Comparison of ENCODE assay signal across 18 cellular contexts in genomic region chr4:102061133-102061532, GRCh38.
DNase-seq lines count a peak whose midpoint lies in the region; ATAC-seq lines count a peak whose summit lies in the region.
"Had no signal": no experiment of that assay in that cellular context is flagged by ENCODE, and none has a peak within 500 bp of the region (broad histone marks: within the 10 kb centered on the region; RNA-seq: fewer than 3 reads in every experiment).

No MANE protein-coding gene starts in this region.

- ATAC-seq in GM18867 (IDR thresholded peaks at IDR 0.05; ENCODE audit: unreplicated experiment): peak; percentile 88
- peak; percentile 87 for ATAC-seq in GM21423 (IDR thresholded peaks at IDR 0.05; ENCODE audit: unreplicated experiment)
- peak; percentile 81 for ATAC-seq in HG03135 (IDR thresholded peaks at IDR 0.05; ENCODE audit: unreplicated experiment)
- ATAC-seq in naive B cell (ENCODE audit: low read depth in 2 of 2): peak; percentile 86 to 94
- no peak for ATAC-seq in activated naive CD4-positive, alpha-beta T cell treated with anti-CD3 and anti-CD28 coated beads, Interleukin-2, amount 50 U/mL, for 72 hours
- ATAC-seq in GM19035 (IDR thresholded peaks at IDR 0.05; ENCODE audit: unreplicated experiment): no peak
- no peak for ATAC-seq in T-cell (replicated peaks in 1 of 4)
- ATAC-seq: activated CD4-positive, CD25-positive, alpha-beta regulatory T cell treated with anti-CD3 and anti-CD28 coated beads, Interleukin-2, amount 50 U/mL, for 24 hours; lower lobe of right lung had no signal

- H3K9me3 Mint-ChIP-seq in naive B cell: no peaks in the 10 kb centered on the region
- no peaks in the 10 kb centered on the region for H3K9me3 Mint-ChIP-seq in activated naive CD4-positive, alpha-beta T cell treated with anti-CD3 and anti-CD28 coated beads, Interleukin-2, amount 50 U/mL, for 72 hours
- H3K9me3 Mint-ChIP-seq in T-cell: no peaks in the 10 kb centered on the region
- H3K9me3 Mint-ChIP-seq: activated naive CD8-positive, alpha-beta T cell treated with anti-CD3 and anti-CD28 coated beads, Interleukin-2, amount 10 ng/mL, durations not matched to agents 7 days and 5 days; neural crest cell had no signal

- POLR2A ChIA-PET in T-cell (lab: Charles Lee): no interaction called here

- CTCF ChIA-PET in T-cell (lab: Charles Lee): no interaction called here

- no peak overlapping the region for H3K4me3 Mint-ChIP-seq in naive B cell
- H3K4me3 Mint-ChIP-seq in T-cell: no peak overlapping the region
- H3K4me3 Mint-ChIP-seq: activated naive CD8-positive, alpha-beta T cell treated with anti-CD3 and anti-CD28 coated beads, Interleukin-2, amount 10 ng/mL, durations not matched to agents 7 days and 5 days; neural crest cell had no signal

- H3K27ac Mint-ChIP-seq in naive B cell (peak overlapping the region in 4 of 6 donors; percentile 69 to 96 (median 92)), T-cell (no peak overlapping the region)
- no peak overlapping the region for H3K27ac Mint-ChIP-seq in activated naive CD4-positive, alpha-beta T cell treated with anti-CD3 and anti-CD28 coated beads, Interleukin-2, amount 50 U/mL, for 72 hours
- H3K27ac Mint-ChIP-seq: activated naive CD8-positive, alpha-beta T cell treated with anti-CD3 and anti-CD28 coated beads, Interleukin-2, amount 10 ng/mL, durations not matched to agents 7 days and 5 days had no signal

- no peaks in the 10 kb centered on the region for H3K27me3 Mint-ChIP-seq in naive B cell
- H3K27me3 Mint-ChIP-seq in T-cell: no peaks in the 10 kb centered on the region

- H3K36me3 Mint-ChIP-seq in naive B cell: peaks cover 24 to 37% of the 10 kb centered on the region in 2 donors
- H3K36me3 Mint-ChIP-seq in activated naive CD4-positive, alpha-beta T cell treated with anti-CD3 and anti-CD28 coated beads, Interleukin-2, amount 50 U/mL, for 72 hours: no peaks in the 10 kb centered on the region
- no peaks in the 10 kb centered on the region for H3K36me3 Mint-ChIP-seq in T-cell
- H3K36me3 Mint-ChIP-seq: activated naive CD8-positive, alpha-beta T cell treated with anti-CD3 and anti-CD28 coated beads, Interleukin-2, amount 10 ng/mL, durations not matched to agents 7 days and 5 days had no signal

- no peak for DNase-seq in naive B cell
- DNase-seq in activated naive CD4-positive, alpha-beta T cell treated with anti-CD3 and anti-CD28 coated beads, Interleukin-2, amount 50 U/mL, for 72 hours (ENCODE audit: low spot score in 2 of 2): no peak
- no peak for DNase-seq in T-cell
- DNase-seq: activated naive CD8-positive, alpha-beta T cell treated with anti-CD3 and anti-CD28 coated beads, Interleukin-2, amount 10 ng/mL, durations not matched to agents 7 days and 5 days; DMS79 treated with DMSO at 0.1 percent for 48 hours; effector CD8-positive, alpha-beta T cell; lower lobe of right lung; NCI-H1436 treated with DMSO at 0.1 percent for 48 hours; NCI-H510A treated with DMSO at 0.1 percent for 48 hours; Peyer's patch; stimulated activated CD4-positive, alpha-beta T cell treated with anti-CD3 and anti-CD28 coated beads, Interleukin-1b, Interleukin-23, amount 100 ng/mL, for 48 hours; T-helper 1 cell had no signal

- H3K4me1 Mint-ChIP-seq in naive B cell: peaks cover 5 to 17% (median 12%) of the 10 kb centered on the region in 3 donors
- no peaks in the 10 kb centered on the region for H3K4me1 Mint-ChIP-seq in T-cell
- H3K4me1 Mint-ChIP-seq: activated naive CD8-positive, alpha-beta T cell treated with anti-CD3 and anti-CD28 coated beads, Interleukin-2, amount 10 ng/mL, durations not matched to agents 7 days and 5 days; neural crest cell had no signal

Comparison
In these comparisons a context has a peak if more than half of its experiments do, and no peak if none do; other contexts are left out.
1. ATAC-seq: peak in GM18867 (single experiment), GM21423 (single experiment), HG03135 (single experiment) and naive B cell (2 of 2); none in activated naive CD4-positive, alpha-beta T cell treated with anti-CD3 and anti-CD28 coated beads, Interleukin-2, amount 50 U/mL, for 72 hours (0 of 2), GM19035 (single experiment) and T-cell (0 of 4).
2. H3K27ac Mint-ChIP-seq: peak in naive B cell (4 of 6); none in activated naive CD4-positive, alpha-beta T cell treated with anti-CD3 and anti-CD28 coated beads, Interleukin-2, amount 50 U/mL, for 72 hours (0 of 2) and T-cell (0 of 2).